ENCODE assay signal across 16 cellular contexts in genomic region chr4:74669702-74670101, GRCh38.
DNase-seq lines count a peak whose midpoint lies in the region; ATAC-seq, FAIRE-seq and TF ChIP-seq lines count a peak whose summit lies in the region.
"Had no signal": no experiment of that assay in that cellular context is flagged by ENCODE, and none has a peak within 500 bp of the region (broad histone marks: within the 10 kb centered on the region; RNA-seq: fewer than 3 reads in every experiment).

No MANE protein-coding gene starts in this region.

- H3K9me2 ChIP-seq in HCT116 (ENCODE audit: insufficient read depth) = no peaks in the 10 kb centered on the region

- BruUV-seq in HCT116 (replicated peaks; lab: Mats Ljungman, UMichigan) = no TSS peak
- no TSS peak for BruUV-seq in K562 (replicated peaks; lab: Mats Ljungman, UMichigan)

- FAIRE-seq in A549 (lab: Jason Lieb, UNC) (no peak), K562 (lab: Jason Lieb, UNC) (no peak), keratinocyte (lab: Jason Lieb, UNC) (peak; percentile 73)
- FAIRE-seq: G401.6, GM12891 had no signal

- CTCF ChIA-PET in A549 (lab: Yijun Ruan, JAX) = interaction anchor here (0.8 to 10.5 kb wide), 6 partner anchors 9 to 351 kb away, joined by 3 to 136 read pairs (median 13); no protein-coding TSS in a partner anchor
- CTCF ChIA-PET in HCT116 (lab: Charles Lee) = interaction anchor here (0.9 to 1.1 kb wide), 4 partner anchors 47 to 350 kb away, joined by 3 to 5 read pairs (median 3); no protein-coding TSS in a partner anchor
- CTCF ChIA-PET in K562 (lab: Yijun Ruan, JAX; ENCODE audit: low intra/inter-chr PET ratio) = interaction anchor here (1.9 kb wide), 1 partner anchor 350 kb away, joined by 10 read pairs; no protein-coding TSS in a partner anchor

- H3K9ac ChIP-seq in HCT116 (ENCODE audit: low read length) = peak overlapping the region; percentile 57
- no peak overlapping the region for H3K9ac ChIP-seq in K562 (ENCODE audit: insufficient read depth in 1 of 2, low read depth in 2 of 2, low read length in 2 of 2)
- no peak overlapping the region for H3K9ac ChIP-seq in keratinocyte (ENCODE audit: control insufficient read depth, extremely low read depth, insufficient read depth, low read length)
- H3K9ac ChIP-seq: BLaER1 treated with 17β-estradiol and CSF1 and Interleukin-3, amounts not matched to agents 10 nM and 100 nM had no signal

- H3K9me3 ChIP-seq in A549 = peaks cover 18% of the 10 kb centered on the region; the same call in 2 of the 3 replicates
- no peaks in the 10 kb centered on the region for H3K9me3 ChIP-seq in HCT116 (ENCODE audit: control insufficient read depth in 1 of 2, insufficient read depth in 1 of 2, low read depth in 1 of 2, low read length in 2 of 2)
- H3K9me3 ChIP-seq in K562 (replicated peaks; ENCODE audit: control insufficient read depth, insufficient read depth, low read depth, low read length) = no peaks in the 10 kb centered on the region
- no peaks in the 10 kb centered on the region for H3K9me3 ChIP-seq in keratinocyte (ENCODE audit: control insufficient read depth, low read depth, low read length)
- no peaks in the 10 kb centered on the region for H3K9me3 ChIP-seq in upper lobe of right lung
- H3K9me3 ChIP-seq: BLaER1 treated with 17β-estradiol and CSF1 and Interleukin-3, amounts not matched to agents 10 nM and 100 nM had no signal

- DNase-seq in A549 (ENCODE audit: low read depth in 1 of 2, low spot score in 1 of 2) (no peak), HCT116 (ENCODE audit: low read depth, low spot score) (no peak), K562 (ENCODE audit: extremely low read depth in 1 of 4, low spot score in 3 of 4) (no peak), keratinocyte (ENCODE audit: low read depth, low spot score) (no peak), upper lobe of right lung (no peak), NOMO-1 treated with dmso at 0.1 percent for 144 hours (lab: John Stamatoyannopoulos, UW; ENCODE audit: unreplicated experiment) (no peak)
- DNase-seq in stimulated activated naive CD4-positive, alpha-beta T cell treated with Interleukin-2 at 50 U/mL for 16 hours (lab: John Stamatoyannopoulos, UW) = no peak
- DNase-seq: 8988T; CD8-positive, alpha-beta T cell; H9; KG1 had no signal

- H3K79me2 ChIP-seq in HCT116 (ENCODE audit: insufficient read depth, low read length) = peaks cover 39% of the 10 kb centered on the region
- no peaks in the 10 kb centered on the region for H3K79me2 ChIP-seq in K562 (ENCODE audit: control insufficient read depth, insufficient read depth, low read length)
- no peaks in the 10 kb centered on the region for H3K79me2 ChIP-seq in keratinocyte (ENCODE audit: control insufficient read depth, insufficient read depth, low read length)

- no peaks in the 10 kb centered on the region for H4K20me1 ChIP-seq in HCT116 (ENCODE audit: insufficient read depth)
- H4K20me1 ChIP-seq in K562 (replicated peaks; ENCODE audit: control insufficient read depth, insufficient read depth, low read length) = no peaks in the 10 kb centered on the region
- no peaks in the 10 kb centered on the region for H4K20me1 ChIP-seq in keratinocyte (ENCODE audit: control insufficient read depth, extremely low read depth, insufficient read depth, low read length)
- H4K20me1 ChIP-seq: BLaER1 treated with 17β-estradiol and CSF1 and Interleukin-3, amounts not matched to agents 10 nM and 100 nM had no signal

- POLR2A ChIA-PET in A549 (lab: Yijun Ruan, JAX) = no interaction called here
- POLR2A ChIA-PET in HCT116 (lab: Charles Lee) = interaction anchor here (1.1 to 2.9 kb wide), 8 partner anchors 8 to 293 kb away, joined by 3 to 12 read pairs (median 5); no protein-coding TSS in a partner anchor
- POLR2A ChIA-PET in K562 (lab: Yijun Ruan, JAX) = no interaction called here

- in situ Hi-C loops in K562 (cut with MboI) = loop anchor here (5.0 to 25.0 kb wide), 4 partner anchors 135 to 957 kb away; no protein-coding TSS in a partner anchor

- ATAC-seq in A549 (no peak), HCT116 (no peak), K562 (no peak), upper lobe of right lung (no peak)
- ATAC-seq: CD8-positive, alpha-beta T cell; GM23338 had no signal

- H3K4me1 ChIP-seq in A549 (peaks cover 31% of the 10 kb centered on the region), HCT116 (ENCODE audit: control insufficient read depth in 1 of 2, insufficient read depth in 2 of 2, low read length in 2 of 2) (peaks cover 62 to 82% of the 10 kb centered on the region in 2 experiments), K562 (replicated peaks in 1 of 2; ENCODE audit: control insufficient read depth in 2 of 2, insufficient read depth in 2 of 2, low read length in 2 of 2) (no peaks in the 10 kb centered on the region), keratinocyte (ENCODE audit: control insufficient read depth, extremely low read depth, insufficient read depth, low read length) (peaks cover 16% of the 10 kb centered on the region), upper lobe of right lung (no peaks in the 10 kb centered on the region)

- intact Hi-C loops in HCT116 (cut with micrococcal nuclease) = loop anchor here (2.0 to 5.0 kb wide), 2 partner anchors 213 to 277 kb away; no protein-coding TSS in a partner anchor
- intact Hi-C loops in K562 (cut with micrococcal nuclease) = loop anchor here (2.0 kb wide), 2 partner anchors 133 to 441 kb away; no protein-coding TSS in a partner anchor
- intact Hi-C loops in upper lobe of right lung (cut with DNase I) = loop anchor here (10.0 kb wide), 1 partner anchor 295 kb away; no protein-coding TSS in a partner anchor

- 92% methylated on average over 3 of the region's 3 CpGs for WGBS in A549 (ENCODE audit: missing lambda C conversion rate)
- WGBS in K562 (ENCODE audit: insufficient coverage, low coverage, missing lambda C conversion rate) = 65% methylated on average over 3 of the region's 3 CpGs

- no peak for TF ChIP-seq CTCF in A549 (IDR thresholded peaks at IDR 0.05)
- TF ChIP-seq CTCF in HCT116 (IDR thresholded peaks at IDR 0.05 in 2 of 3, conservative IDR thresholded peaks at IDR 0.05 in 1 of 3; ENCODE audit: borderline replicate concordance in 1 of 3, insufficient read depth in 1 of 3, low read depth in 2 of 3, low read length in 2 of 3) = no peak
- no peak for TF ChIP-seq CTCF in K562 (IDR thresholded peaks at IDR 0.05 in 2 of 3, conservative IDR thresholded peaks at IDR 0.05 in 1 of 3; ENCODE audit: insufficient read depth in 2 of 3, low read depth in 1 of 3, low read length in 3 of 3)
- TF ChIP-seq CTCF in keratinocyte (optimal IDR thresholded peaks at IDR 0.05 in 1 of 3, IDR thresholded peaks at IDR 0.05 in 1 of 3, conservative IDR thresholded peaks at IDR 0.05 in 1 of 3; ENCODE audit: extremely low read depth in 1 of 3, insufficient read depth in 2 of 3, low read length in 3 of 3) = no peak
- TF ChIP-seq CTCF in upper lobe of right lung (IDR thresholded peaks at IDR 0.05) = no peak

- no peak for TF ChIP-seq EP300 in A549 (IDR thresholded peaks at IDR 0.05)
- TF ChIP-seq EP300 in K562 (IDR thresholded peaks at IDR 0.05; ENCODE audit: low read length) = no peak

- H3K9me1 ChIP-seq in K562 (ENCODE audit: control insufficient read depth, insufficient read depth, low read length) = no peaks in the 10 kb centered on the region
- H3K9me1 ChIP-seq in keratinocyte (ENCODE audit: control insufficient read depth, extremely low read depth, insufficient read depth, low read length) = no peaks in the 10 kb centered on the region

- no peak for TF ChIP-seq RAD21 in A549 (conservative IDR thresholded peaks at IDR 0.05 in 1 of 2, IDR thresholded peaks at IDR 0.05 in 1 of 2)
- no peak for TF ChIP-seq RAD21 in HCT116 (IDR thresholded peaks at IDR 0.05; ENCODE audit: low read depth)
- no peak for TF ChIP-seq RAD21 in K562 (CRISPR knock-in tag; conservative IDR thresholded peaks at IDR 0.05 in 1 of 2, IDR thresholded peaks at IDR 0.05 in 1 of 2)

- H2AFZ ChIP-seq in HCT116 (ENCODE audit: low read depth, low read length, poor library complexity, severe bottlenecking) (no peak overlapping the region), K562 (ENCODE audit: low read depth, low read length) (no peak overlapping the region), keratinocyte (ENCODE audit: control insufficient read depth, low read length) (no peak overlapping the region)

- no peaks in the 10 kb centered on the region for H3K27me3 ChIP-seq in HCT116 (ENCODE audit: insufficient read depth, low read length)
- H3K27me3 ChIP-seq in K562 (ENCODE audit: control insufficient read depth in 2 of 2, insufficient read depth in 2 of 2, low read length in 2 of 2) = no peaks in the 10 kb centered on the region
- H3K27me3 ChIP-seq in keratinocyte (ENCODE audit: control insufficient read depth, extremely low read depth, insufficient read depth, low read length) = no peaks in the 10 kb centered on the region
- H3K27me3 ChIP-seq in upper lobe of right lung = no peaks in the 10 kb centered on the region
- H3K27me3 ChIP-seq: BLaER1 treated with 17β-estradiol and CSF1 and Interleukin-3, amounts not matched to agents 10 nM and 100 nM had no signal

- RAD21 ChIA-PET in HCT116 (lab: Charles Lee; ENCODE audit: low non-redundant PET in 1 of 2, low total read pairs in 2 of 2, uncharacterized antibody in 2 of 2, unreplicated experiment in 2 of 2) = no interaction called here

- H3K36me3 ChIP-seq in HCT116 (ENCODE audit: control insufficient read depth in 1 of 2, insufficient read depth in 2 of 2, low read length in 2 of 2) = no peaks in the 10 kb centered on the region
- H3K36me3 ChIP-seq in K562 (ENCODE audit: control insufficient read depth, insufficient read depth, low read length) = no peaks in the 10 kb centered on the region
- no peaks in the 10 kb centered on the region for H3K36me3 ChIP-seq in keratinocyte (ENCODE audit: control insufficient read depth in 2 of 2, extremely low read depth in 1 of 2, insufficient read depth in 2 of 2, low read length in 2 of 2)
- H3K36me3 ChIP-seq in upper lobe of right lung = no peaks in the 10 kb centered on the region
- H3K36me3 ChIP-seq: BLaER1 treated with 17β-estradiol and CSF1 and Interleukin-3, amounts not matched to agents 10 nM and 100 nM had no signal

- H3K4me2 ChIP-seq in A549 (no peak overlapping the region), HCT116 (ENCODE audit: low read length) (peak overlapping the region; percentile 46), K562 (ENCODE audit: insufficient read depth, low read length) (no peak overlapping the region), keratinocyte (ENCODE audit: control insufficient read depth, extremely low read depth, insufficient read depth, low read depth, low read length) (no peak overlapping the region)
- H3K4me2 ChIP-seq: BLaER1 treated with 17β-estradiol and CSF1 and Interleukin-3, amounts not matched to agents 10 nM and 100 nM had no signal

- dilution Hi-C loops in keratinocyte (cut with MboI; ENCODE audit: extremely low pct_ligation_motif_present, low sequenced_read_pairs) = no loop called here

- H3K27ac ChIP-seq in A549 (peak overlapping the region; percentile 83 to 100), HCT116 (ENCODE audit: low read depth, low read length) (peak overlapping the region; percentile 93), K562 (ENCODE audit: extremely low read depth, low read depth, low read length) (no peak overlapping the region), keratinocyte (ENCODE audit: control insufficient read depth, insufficient read depth, low read length) (no peak overlapping the region), upper lobe of right lung (no peak overlapping the region)
- H3K27ac ChIP-seq: BLaER1 treated with 17β-estradiol and CSF1 and Interleukin-3, amounts not matched to agents 10 nM and 100 nM; HL-60 had no signal

- TF ChIP-seq POLR2A in A549 (IDR thresholded peaks at IDR 0.05; ENCODE audit: low read length) (no peak), HCT116 (IDR thresholded peaks at IDR 0.05; ENCODE audit: borderline replicate concordance, extremely low read depth, insufficient read depth, insufficient read length) (no peak), K562 (conservative IDR thresholded peaks at IDR 0.05) (no peak)

- H3K4me3 ChIP-seq in A549 = no peak overlapping the region
- no peak overlapping the region for H3K4me3 ChIP-seq in HCT116 (replicated peaks in 1 of 2; ENCODE audit: low read depth in 1 of 2, low read length in 2 of 2)
- H3K4me3 ChIP-seq in K562 = no peak overlapping the region
- H3K4me3 ChIP-seq in keratinocyte (ENCODE audit: control insufficient read depth in 2 of 3, extremely low read depth in 1 of 3, insufficient read depth in 2 of 3, low read depth in 1 of 3, low read length in 3 of 3) = no peak overlapping the region
- no peak overlapping the region for H3K4me3 ChIP-seq in upper lobe of right lung
- H3K4me3 ChIP-seq: BLaER1 treated with 17β-estradiol and CSF1 and Interleukin-3, amounts not matched to agents 10 nM and 100 nM; GM23338 had no signal

Comparison
In these comparisons a context has a peak if more than half of its experiments do, and no peak if none do; other contexts are left out.
1. H3K27ac ChIP-seq: peak in A549 (2 of 2) and HCT116 (single experiment); none in K562 (single experiment), keratinocyte (single experiment) and upper lobe of right lung (single experiment).
2. Of the 35 proteins assayed by ChIP-seq in both K562 and A549: peak only in K562: none; only in A549: KDM1A; in both: ZFP36; in neither: 33.